In genomic region chr12:107864235-107864634, GRCh38 we compare ENCODE assay signal across 15 cellular contexts.
DNase-seq lines count a peak whose midpoint lies in the region; ATAC-seq and TF ChIP-seq lines count a peak whose summit lies in the region.
"Had no signal": no experiment of that assay in that cellular context is flagged by ENCODE, and none has a peak within 500 bp of the region (broad histone marks: within the 10 kb centered on the region; RNA-seq: fewer than 3 reads in every experiment).

No MANE protein-coding gene starts in this region.

- intact Hi-C loops in dorsolateral prefrontal cortex (cut with DNase I): no loop called here

- H3K79me2 ChIP-seq in smooth muscle cell (ENCODE audit: low read depth): no peaks in the 10 kb centered on the region

- H4K20me1 ChIP-seq in smooth muscle cell (ENCODE audit: low read depth): no peaks in the 10 kb centered on the region

- H2AFZ ChIP-seq in smooth muscle cell (ENCODE audit: low read depth): peak overlapping the region; percentile 85

- H3K27me3 ChIP-seq in dorsolateral prefrontal cortex (peaks cover 0 to 56% (median 13%) of the 10 kb centered on the region in 45 donors), smooth muscle cell (ENCODE audit: low read depth) (peaks cover 82% of the 10 kb centered on the region)

- WGBS in smooth muscle cell (ENCODE audit: low lambda C conversion rate): 4% methylated on average over 33 of the region's 33 CpGs

- H3K9me3 ChIP-seq in smooth muscle cell (replicated peaks; ENCODE audit: low read depth): no peaks in the 10 kb centered on the region

- H3F3A ChIP-seq in smooth muscle cell (ENCODE audit: low read depth): no peaks in the 10 kb centered on the region

- H3K4me3 ChIP-seq in dorsolateral prefrontal cortex (peak overlapping the region in 56 of 59 donors; percentile 0 to 63 (median 42)), smooth muscle cell (peak overlapping the region; percentile 42)

- DNase-seq in NCI-H748 (lab: John Stamatoyannopoulos, UW; ENCODE audit: unreplicated experiment) (peak; percentile 77), dorsolateral prefrontal cortex (no peak), left kidney (ENCODE audit: low read depth, low spot score) (peak; percentile 28), smooth muscle cell (lab: John Stamatoyannopoulos, UW; ENCODE audit: unreplicated experiment) (no peak), COLO668 (lab: John Stamatoyannopoulos, UW; ENCODE audit: unreplicated experiment) (no peak)
- DNase-seq: activated CD8-positive, alpha-beta T cell treated with anti-CD3 and anti-CD28 coated beads, Interleukin-2, amount 10 ng/mL, durations not matched to agents 7 days and 5 days; activated naive CD8-positive, alpha-beta T cell treated with anti-CD3 and anti-CD28 coated beads for 36 hours; CD8-positive, alpha-beta memory T cell; effector memory CD4-positive, alpha-beta T cell; hippocampal formation; NCI-H146; stimulated activated CD8-positive, alpha-beta memory T cell treated with anti-CD3 and anti-CD28 coated beads, Interleukin-4, amount 100 ng/mL, for 48 hours; T-helper 2 cell had no signal

- no peaks in the 10 kb centered on the region for H3K36me3 ChIP-seq in smooth muscle cell (ENCODE audit: low read depth)

- H3K9ac ChIP-seq in smooth muscle cell (ENCODE audit: low read depth): no peak overlapping the region

- peaks cover 4% of the 10 kb centered on the region for H3K4me1 ChIP-seq in smooth muscle cell (ENCODE audit: low read depth)

- peak overlapping the region; percentile 88 for H3K4me2 ChIP-seq in smooth muscle cell

- H3K27ac ChIP-seq in dorsolateral prefrontal cortex (peak overlapping the region in 4 of 59 donors; percentile 5 to 22 (median 11)), smooth muscle cell (ENCODE audit: low read depth) (no peak overlapping the region)

- TF ChIP-seq CTCF in dorsolateral prefrontal cortex (IDR thresholded peaks at IDR 0.05 in 54 of 56, conservative IDR thresholded peaks at IDR 0.05 in 2 of 56; ENCODE audit: low read depth in 1 of 56, partially characterized antibody in 56 of 56): no peak
- no peak for TF ChIP-seq CTCF in smooth muscle cell (IDR thresholded peaks at IDR 0.05; ENCODE audit: borderline replicate concordance, insufficient read depth, poor library complexity, severe bottlenecking)

- ATAC-seq in GM18867 (IDR thresholded peaks at IDR 0.05; ENCODE audit: unreplicated experiment): no peak
- ATAC-seq in HG02973 (IDR thresholded peaks at IDR 0.05; ENCODE audit: unreplicated experiment): no peak
- ATAC-seq: activated CD8-positive, alpha-beta T cell treated with anti-CD3 and anti-CD28 coated beads, Interleukin-2, amount 10 ng/mL, durations not matched to agents 7 days and 5 days had no signal

Comparison
In these comparisons a context has a peak if more than half of its experiments do, and no peak if none do; other contexts are left out.
1. DNase-seq: peak in NCI-H748 (single experiment) and left kidney (single experiment); none in dorsolateral prefrontal cortex (0 of 10), smooth muscle cell (single experiment) and COLO668 (single experiment).